29 cellular contexts compared by ENCODE assay signal in the genomic region with DNA sequence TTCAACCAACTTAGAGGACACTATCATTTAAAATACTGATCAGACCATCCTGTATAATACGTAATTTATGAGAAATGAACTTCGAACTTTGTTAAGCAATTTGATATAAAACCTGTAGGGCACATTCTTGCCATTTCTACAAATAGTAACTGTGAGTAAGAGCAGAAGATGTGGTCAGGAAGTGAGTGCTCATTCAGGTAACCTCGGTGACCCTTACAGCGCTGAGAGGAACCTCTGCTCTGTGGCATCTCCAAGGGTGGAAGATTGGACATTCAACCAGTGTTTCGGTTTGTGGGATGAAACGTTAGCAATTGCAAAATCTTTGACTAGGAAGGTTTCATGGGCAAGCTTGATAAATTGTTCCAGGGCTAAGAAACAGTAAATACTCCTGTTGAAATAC.
"Had no signal": no experiment of that assay in that cellular context is flagged by ENCODE, and none has a peak within 500 bp of the region (broad histone marks: within the 10 kb centered on the region; RNA-seq: fewer than 3 reads in every experiment).

No MANE protein-coding gene starts in this region.

- H3K27ac ChIP-seq: adrenal gland, body of pancreas, esophagus muscularis mucosa, foreskin keratinocyte, gastrocnemius medialis, heart left ventricle, WERI-Rb-1 had no signal

- DNase-seq: activated B cell treated with CpG ODN at 0.5 μM for 24 hours; activated CD4-positive, alpha-beta memory T cell treated with anti-CD3 and anti-CD28 coated beads for 36 hours; activated CD4-positive, alpha-beta T cell treated with anti-CD3 and anti-CD28 coated beads, Interleukin-2, amount 10 ng/mL, durations not matched to agents 24 days and 14 days; activated CD8-positive, alpha-beta memory T cell treated with anti-CD3 and anti-CD28 coated beads, Interleukin-2, amount 10 ng/mL, durations not matched to agents 7 days and 5 days; activated CD8-positive, alpha-beta memory T cell treated with anti-CD3 and anti-CD28 coated beads, Interleukin-2, amount 50 U/mL, for 4 hours; activated CD8-positive, alpha-beta T cell treated with anti-CD3 and anti-CD28 coated beads, Interleukin-2, amount 10 ng/mL, durations not matched to agents 7 days and 5 days; activated effector memory CD4-positive, alpha-beta T cell treated with anti-CD3 and anti-CD28 coated beads, Interleukin-2, amount 50 U/mL, for 16 hours; activated naive CD4-positive, alpha-beta T cell treated with anti-CD3 and anti-CD28 coated beads for 36 hours; activated naive CD8-positive, alpha-beta T cell treated with anti-CD3 and anti-CD28 coated beads for 36 hours; activated naive CD8-positive, alpha-beta T cell treated with anti-CD3 and anti-CD28 coated beads, Interleukin-2, amount 50 U/mL, for 24 hours; activated T-cell treated with anti-CD3 and anti-CD28 coated beads, Interleukin-2, amount 50 U/mL, for 1 hour; activated T-cell treated with anti-CD3 and anti-CD28 coated beads, Interleukin-2, amount 50 U/mL, for 48 hours; adrenal gland; amygdala; aorta; body of pancreas; caudate nucleus; cortex of kidney; dermis blood vessel endothelial cell; effector CD4-positive, alpha-beta T cell; effector memory CD8-positive, alpha-beta T cell; erythroblast; foreskin keratinocyte; gastrocnemius medialis; glutamatergic neuron; heart left ventricle; T1000; WERI-Rb-1 had no signal
